ENCODE assay signal across 12 cellular contexts in the genomic region with DNA sequence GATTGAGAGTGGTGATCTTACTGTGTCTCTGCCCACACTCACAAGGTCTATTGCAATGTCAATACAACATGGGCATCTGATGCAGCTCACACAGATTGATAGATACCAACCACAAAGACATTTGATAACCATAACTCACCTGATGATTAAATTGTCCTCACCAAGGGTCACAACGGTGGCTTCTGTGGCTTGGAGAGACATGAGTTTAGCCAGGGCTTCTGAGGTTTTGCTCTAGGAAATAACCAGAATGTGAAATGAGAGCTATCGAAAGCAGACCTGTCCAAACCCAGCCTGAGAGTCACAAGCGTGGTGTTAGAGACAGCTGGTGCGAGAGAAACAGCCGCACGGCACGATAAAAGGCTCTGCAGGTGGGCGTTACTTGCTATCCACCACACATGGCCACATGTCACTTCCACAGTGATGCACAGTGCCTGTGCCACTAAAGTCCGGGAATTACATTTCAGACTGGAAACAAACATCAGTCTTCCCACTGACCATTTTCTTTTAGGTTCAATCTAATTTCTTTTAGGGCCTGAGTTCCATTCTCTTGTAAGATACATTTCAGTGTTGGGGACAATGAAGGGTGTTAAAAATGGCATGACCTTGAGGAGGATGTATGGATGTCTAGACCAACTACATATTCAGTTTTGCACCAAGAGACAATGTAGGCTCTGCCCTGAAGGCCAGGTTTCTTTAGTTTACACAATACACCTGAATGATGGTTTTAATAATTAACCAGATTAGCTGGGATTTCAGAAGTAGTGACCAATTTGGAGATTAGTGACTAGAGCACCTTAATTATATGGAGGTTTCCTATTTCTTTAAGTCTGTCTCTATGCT. TPM values are rescaled to one million over a fixed set of nuclear protein-coding genes. Genes with fewer than 3 reads are reported as not detected.
A peak's percentile ranks its signal among the peaks of the same experiment; 100 is the strongest.
DNase-seq lines count a peak whose midpoint lies in the region; ATAC-seq and TF ChIP-seq lines count a peak whose summit lies in the region.
"Had no signal": no experiment of that assay in that cellular context is flagged by ENCODE, and none has a peak within 500 bp of the region (broad histone marks: within the 10 kb centered on the region; RNA-seq: fewer than 3 reads in every experiment).

No MANE protein-coding gene starts in this region.

- no peak for TF ChIP-seq POLR2A in Peyer's patch (IDR thresholded peaks at IDR 0.05)

- H3K9me3 ChIP-seq in Peyer's patch (no peaks in the 10 kb centered on the region), BE2C (no peaks in the 10 kb centered on the region; the same call in 1 of the 2 replicates)
- H3K9me3 ChIP-seq: A549 had no signal

- H3K27me3 ChIP-seq in Peyer's patch: no peaks in the 10 kb centered on the region
- no peaks in the 10 kb centered on the region for H3K27me3 ChIP-seq in BE2C

- H3K27ac ChIP-seq in Peyer's patch: peak overlapping the region in 3 of 4 donors; percentile 10 to 84 (median 77)
- H3K27ac ChIP-seq: A549 had no signal

- no peak overlapping the region for H3K4me3 ChIP-seq in Peyer's patch
- no peak overlapping the region for H3K4me3 ChIP-seq in BE2C (ENCODE audit: low read depth, low read length)
- H3K4me3 ChIP-seq: A549 had no signal

- ATAC-seq in HG02798 (IDR thresholded peaks at IDR 0.05; ENCODE audit: poor library complexity, unreplicated experiment): peak; percentile 55
- ATAC-seq: A549 had no signal

- DNase-seq in NCI-H1694 treated with DMSO at 0.1 percent for 48 hours (lab: John Stamatoyannopoulos, UW) (peak; percentile 32), NCI-H1694 (lab: John Stamatoyannopoulos, UW) (no peak), Peyer's patch (no peak), renal cortical epithelial cell (ENCODE audit: low read depth) (peak; percentile 10), activated gamma-delta T cell treated with Interleukin-2 at 50 U/mL for 16 hours (no peak), NOMO-1 treated with dmso at 0.1 percent for 144 hours (lab: John Stamatoyannopoulos, UW; ENCODE audit: unreplicated experiment) (no peak), BE2C (no peak)
- DNase-seq: effector CD4-positive, alpha-beta T cell; foreskin fibroblast; NCI-H1105 had no signal

- H3K4me1 ChIP-seq in Peyer's patch: peaks cover 0 to 53% (median 1%) of the 10 kb centered on the region in 4 donors
- H3K4me1 ChIP-seq in BE2C: no peaks in the 10 kb centered on the region
- H3K4me1 ChIP-seq: A549 had no signal

- no peak for TF ChIP-seq CTCF in Peyer's patch (IDR thresholded peaks at IDR 0.05)
- no peak for TF ChIP-seq CTCF in BE2C (IDR thresholded peaks at IDR 0.05; ENCODE audit: low read depth, low read length)

- no peaks in the 10 kb centered on the region for H3K36me3 ChIP-seq in Peyer's patch
- no peaks in the 10 kb centered on the region for H3K36me3 ChIP-seq in BE2C

RNA-seq across cellular contexts. Expression of gene ATP7B, which starts 53.7 kb away (rescaled TPM):
- total RNA-seq in Peyer's patch (10 to 100 TPM in 3 of 4 donors, 1 to 10 TPM in 1; 5.0 to 40.2 (median 33.0) TPM), renal cortical epithelial cell (3.5 and 15.9 TPM in 2 replicates)
- polyA plus RNA-seq in BE2C (2012; ENCODE audit: insufficient read depth, insufficient read length, low read depth): 2.6 TPM

RNA-seq across cellular contexts. Expression of gene ALG11, which starts 54.6 kb away (rescaled TPM):
- total RNA-seq in Peyer's patch: 10 to 100 TPM; 18.6 to 23.1 (median 21.6) TPM
- 23.8 and 41.3 TPM in 2 replicates for total RNA-seq in renal cortical epithelial cell
- 22.4 TPM for polyA plus RNA-seq in BE2C (2012; ENCODE audit: insufficient read depth, insufficient read length, low read depth)

Comparison
In these comparisons a context has a peak if more than half of its experiments do, and no peak if none do; other contexts are left out.
1. DNase-seq: peak in NCI-H1694 treated with DMSO at 0.1 percent for 48 hours (single experiment) and renal cortical epithelial cell (single experiment); none in NCI-H1694 (single experiment), Peyer's patch (0 of 3), activated gamma-delta T cell treated with Interleukin-2 at 50 U/mL for 16 hours (single experiment), NOMO-1 treated with dmso at 0.1 percent for 144 hours (single experiment) and BE2C (single experiment).